9 cellular contexts compared by ENCODE assay signal in the genomic region with DNA sequence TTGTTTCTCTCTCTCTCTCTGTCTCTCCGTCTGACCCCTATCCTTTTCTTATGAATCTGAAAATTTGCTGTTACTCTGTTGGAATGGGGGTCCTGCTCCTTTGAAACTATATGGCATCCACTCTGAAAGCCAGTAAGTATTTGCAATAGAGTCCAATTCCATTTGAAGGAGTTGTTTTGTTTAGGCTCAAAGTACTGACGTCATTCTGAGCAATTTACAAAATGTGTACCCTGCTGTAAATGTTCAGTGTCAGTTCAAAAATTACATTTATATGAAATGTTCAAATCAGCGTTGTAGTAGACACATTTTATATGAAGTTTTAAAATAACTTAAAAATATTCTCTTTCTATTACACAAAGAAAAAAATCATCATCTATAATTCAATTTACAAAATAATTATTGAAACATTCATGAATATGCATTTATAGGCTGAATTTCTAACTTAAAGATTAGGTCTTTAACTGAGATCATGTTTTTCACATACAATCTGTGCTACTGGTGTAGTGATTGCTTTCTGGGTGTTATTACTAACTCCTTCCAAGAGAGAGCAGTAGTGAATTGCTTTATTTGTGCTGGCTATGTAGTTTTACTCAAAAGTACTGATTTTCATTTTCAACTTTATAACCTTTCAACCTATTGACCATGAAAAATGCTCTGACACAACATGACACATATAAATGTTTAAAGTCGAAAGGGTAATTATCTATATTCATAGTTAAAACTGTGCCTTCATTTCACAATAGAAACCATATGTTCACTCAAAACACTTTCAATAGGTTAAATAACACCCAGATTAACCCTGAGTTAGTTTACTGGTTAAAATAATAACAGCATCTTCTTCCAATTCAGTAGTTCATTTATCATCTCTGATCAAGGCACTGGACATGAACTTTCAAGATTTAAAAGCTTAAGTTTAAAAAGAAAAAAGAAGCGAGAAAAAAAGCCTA.
DNase-seq lines count a peak whose midpoint lies in the region; ATAC-seq and TF ChIP-seq lines count a peak whose summit lies in the region.
"Had no signal": no experiment of that assay in that cellular context is flagged by ENCODE, and none has a peak within 500 bp of the region (broad histone marks: within the 10 kb centered on the region; RNA-seq: fewer than 3 reads in every experiment).

No MANE protein-coding gene starts in this region.

- no peak overlapping the region for H3K27ac Mint-ChIP-seq in activated naive CD4-positive, alpha-beta T cell treated with anti-CD3 and anti-CD28 coated beads, Interleukin-2, amount 50 U/mL, for 72 hours
- H3K27ac Mint-ChIP-seq: dendritic cell treated with granulocyte-macrophage colony-stimulating factor and Interleukin-4, amounts not matched to agents 40 ng/mL and 50 ng/mL, for 4 days had no signal

- H3K9me3 Mint-ChIP-seq in activated naive CD4-positive, alpha-beta T cell treated with anti-CD3 and anti-CD28 coated beads, Interleukin-2, amount 50 U/mL, for 72 hours = no peaks in the 10 kb centered on the region
- H3K9me3 Mint-ChIP-seq: dendritic cell treated with granulocyte-macrophage colony-stimulating factor and Interleukin-4, amounts not matched to agents 40 ng/mL and 50 ng/mL, for 4 days had no signal

- H3K27me3 ChIP-seq in RWPE2 (ENCODE audit: insufficient read depth, poor library complexity, severe bottlenecking) = no peaks in the 10 kb centered on the region

- TF ChIP-seq CTCF in 22Rv1 (IDR thresholded peaks at IDR 0.05) (peak; percentile 79), GM12874 (IDR thresholded peaks at IDR 0.05; ENCODE audit: insufficient read depth, low read depth, low read length) (peak; percentile 28; the same call in 1 of the 2 replicates), RWPE2 (IDR thresholded peaks at IDR 0.05; ENCODE audit: poor library complexity, severe bottlenecking) (peak; percentile 90)

- H3K4me3 ChIP-seq in RWPE2 (ENCODE audit: severe bottlenecking) = no peak overlapping the region

- no peaks in the 10 kb centered on the region for H3K36me3 Mint-ChIP-seq in activated naive CD4-positive, alpha-beta T cell treated with anti-CD3 and anti-CD28 coated beads, Interleukin-2, amount 50 U/mL, for 72 hours

- no peak for DNase-seq in RWPE2 (ENCODE audit: low spot score)
- peak; percentile 30 for DNase-seq in iPS-NIHi7 (ENCODE audit: extremely low spot score)
- DNase-seq in activated naive CD4-positive, alpha-beta T cell treated with anti-CD3 and anti-CD28 coated beads, Interleukin-2, amount 50 U/mL, for 72 hours (ENCODE audit: low spot score in 2 of 2) = no peak
- DNase-seq in GM19238 (ENCODE audit: insufficient read length, low spot score) = no peak
- no peak for DNase-seq in stimulated activated naive CD8-positive, alpha-beta T cell treated with anti-CD3 and anti-CD28 coated beads, Interleukin-15, Interleukin-2, amounts not matched to agents 100 U/mL and 50 U/mL, for 24 hours

- no peaks in the 10 kb centered on the region for H3K4me1 ChIP-seq in RWPE2 (ENCODE audit: insufficient read depth, poor library complexity, severe bottlenecking)

- H3K27ac ChIP-seq in 22Rv1 = no peak overlapping the region
- no peak overlapping the region for H3K27ac ChIP-seq in RWPE2 (ENCODE audit: poor library complexity, severe bottlenecking)

- ATAC-seq in HG03095 (IDR thresholded peaks at IDR 0.05; ENCODE audit: unreplicated experiment) (peak; percentile 70), RWPE2 (ENCODE audit: low read depth) (peak; percentile 60; the same call in 1 of the 3 replicates)
- ATAC-seq in activated naive CD4-positive, alpha-beta T cell treated with anti-CD3 and anti-CD28 coated beads, Interleukin-2, amount 50 U/mL, for 72 hours = no peak
- no peak for ATAC-seq in stimulated activated naive CD8-positive, alpha-beta T cell treated with anti-CD3 and anti-CD28 coated beads, Interleukin-15, Interleukin-2, amounts not matched to agents 100 U/mL and 50 U/mL, for 24 hours

- H3K36me3 ChIP-seq in RWPE2 (ENCODE audit: low read depth) = no peaks in the 10 kb centered on the region

- H3K9me3 ChIP-seq in RWPE2 (ENCODE audit: severe bottlenecking) = no peaks in the 10 kb centered on the region

Comparison
In these comparisons a context has a peak if more than half of its experiments do, and no peak if none do; other contexts are left out.
1. CTCF ChIP-seq: peak in every context shown above with its lines; median percentile 90 in RWPE2; 79 in 22Rv1; 28 in GM12874.
2. ATAC-seq: peak in HG03095 (single experiment) and RWPE2 (single experiment); none in activated naive CD4-positive, alpha-beta T cell treated with anti-CD3 and anti-CD28 coated beads, Interleukin-2, amount 50 U/mL, for 72 hours (0 of 2) and stimulated activated naive CD8-positive, alpha-beta T cell treated with anti-CD3 and anti-CD28 coated beads, Interleukin-15, Interleukin-2, amounts not matched to agents 100 U/mL and 50 U/mL, for 24 hours (single experiment).